In genomic region chr1:88683848-88684481, GRCh38 we compare ENCODE assay signal across 8 cellular contexts. TPM values are rescaled to one million over a fixed set of nuclear protein-coding genes. Genes with fewer than 3 reads are reported as not detected.
DNase-seq lines count a peak whose midpoint lies in the region; ATAC-seq, FAIRE-seq and TF ChIP-seq lines count a peak whose summit lies in the region.

TSS of gene PKN2 (plus strand) at chr1:88684273. CDS start at chr1:88684581, 308 bp downstream.

- no peaks in the 10 kb centered on the region for H3K9me3 Mint-ChIP-seq in chondrocyte (ENCODE audit: low read depth)

- no peaks in the 10 kb centered on the region for H3K36me3 Mint-ChIP-seq in chondrocyte (ENCODE audit: low read depth)

- H3K4me1 ChIP-seq in BE2C (no peaks in the 10 kb centered on the region), kidney (ENCODE audit: control insufficient read depth in 1 of 2, insufficient read depth in 1 of 2, low read depth in 1 of 2, low read length in 2 of 2) (peaks cover 5 to 14% of the 10 kb centered on the region in 2 donors)

- intact Hi-C loops in kidney (cut with DNase I): no loop called here

- H3K36me3 ChIP-seq in BE2C: no peaks in the 10 kb centered on the region
- H3K36me3 ChIP-seq in kidney (ENCODE audit: control insufficient read depth in 1 of 2, insufficient read depth in 2 of 2, low read length in 2 of 2): no peaks in the 10 kb centered on the region

- peak within 1 kb of the TSS; percentile 96 for H3K4me3 Mint-ChIP-seq in chondrocyte (ENCODE audit: unreplicated experiment)

- peak; percentile 91 for FAIRE-seq in kidney (lab: Jason Lieb, UNC)

- H3K9ac ChIP-seq in kidney (ENCODE audit: low read length in 2 of 2): peak within 1 kb of the TSS; percentile 87 to 90

- H3K27me3 Mint-ChIP-seq in chondrocyte (ENCODE audit: low read depth): no peaks in the 10 kb centered on the region

- H3K4me3 ChIP-seq in BE2C (ENCODE audit: low read depth, low read length): peak within 1 kb of the TSS; percentile 81
- peak within 1 kb of the TSS; percentile 85 to 96 for H3K4me3 ChIP-seq in kidney (ENCODE audit: low read length in 2 of 2)

- DNase-seq in BE2C: peak; percentile 94
- DNase-seq in GM19238 (ENCODE audit: insufficient read length, low spot score): peak; percentile 71
- DNase-seq in NCI-H510A treated with DMSO at 0.1 percent for 48 hours (lab: John Stamatoyannopoulos, UW): peak; percentile 99
- DNase-seq in activated CD4-positive, alpha-beta T cell treated with anti-CD3 and anti-CD28 coated beads for 24 hours (ENCODE audit: low read depth in 2 of 2): peak; percentile 91 to 95
- DNase-seq in chondrocyte (ENCODE audit: low spot score): peak; percentile 99
- peak; percentile 99 for DNase-seq in kidney
- peak; percentile 97 for DNase-seq in stimulated activated CD4-positive, alpha-beta T cell treated with anti-CD3 and anti-CD28 coated beads, Interleukin-15, amount 100 ng/mL, for 24 hours

- H3K27ac Mint-ChIP-seq in chondrocyte (ENCODE audit: unreplicated experiment): peak within 1 kb of the TSS; percentile 99

- TF ChIP-seq CTCF in BE2C (IDR thresholded peaks at IDR 0.05; ENCODE audit: low read depth, low read length): no peak
- TF ChIP-seq CTCF in chondrocyte (IDR thresholded peaks at IDR 0.05): peak; percentile 62
- peak; percentile 19 for TF ChIP-seq CTCF in kidney (IDR thresholded peaks at IDR 0.05; ENCODE audit: borderline replicate concordance, extremely low read depth, insufficient read depth)

- H3K27me3 ChIP-seq in BE2C: no peaks in the 10 kb centered on the region

- ATAC-seq in HG03442 (IDR thresholded peaks at IDR 0.05; ENCODE audit: unreplicated experiment): peak; percentile 87

- H3K27ac ChIP-seq in kidney (ENCODE audit: low read depth in 2 of 2, low read length in 2 of 2): peak within 1 kb of the TSS; percentile 93 to 94

- no peaks in the 10 kb centered on the region for H3K9me3 ChIP-seq in BE2C
- H3K9me3 ChIP-seq in kidney (ENCODE audit: control insufficient read depth in 1 of 2, low read length in 2 of 2): no peaks in the 10 kb centered on the region

- peaks cover 25% of the 10 kb centered on the region for H3K4me1 Mint-ChIP-seq in chondrocyte (ENCODE audit: low read depth)

RNA-seq across cellular contexts. Expression of gene PKN2, which starts in this region (rescaled TPM):
- polyA plus RNA-seq in BE2C (2012; ENCODE audit: insufficient read depth, insufficient read length, low read depth): 9.2 TPM
- total RNA-seq in chondrocyte: 26.1 to 34.4 TPM (median 29.8 TPM) in 3 replicates
- total RNA-seq in kidney: 49.3 TPM
- 7.3 TPM for polyA plus RNA-seq in kidney (ENCODE audit: insufficient read depth, low read depth, low replicate concordance)

Comparison
In these comparisons a context has a peak if more than half of its experiments do, and no peak if none do; other contexts are left out.
1. Peak in every context shown above with its lines: DNase-seq, ATAC-seq, H3K4me3 ChIP-seq and H3K27ac ChIP-seq.